ENCODE assay signal across 17 cellular contexts in the genomic region with DNA sequence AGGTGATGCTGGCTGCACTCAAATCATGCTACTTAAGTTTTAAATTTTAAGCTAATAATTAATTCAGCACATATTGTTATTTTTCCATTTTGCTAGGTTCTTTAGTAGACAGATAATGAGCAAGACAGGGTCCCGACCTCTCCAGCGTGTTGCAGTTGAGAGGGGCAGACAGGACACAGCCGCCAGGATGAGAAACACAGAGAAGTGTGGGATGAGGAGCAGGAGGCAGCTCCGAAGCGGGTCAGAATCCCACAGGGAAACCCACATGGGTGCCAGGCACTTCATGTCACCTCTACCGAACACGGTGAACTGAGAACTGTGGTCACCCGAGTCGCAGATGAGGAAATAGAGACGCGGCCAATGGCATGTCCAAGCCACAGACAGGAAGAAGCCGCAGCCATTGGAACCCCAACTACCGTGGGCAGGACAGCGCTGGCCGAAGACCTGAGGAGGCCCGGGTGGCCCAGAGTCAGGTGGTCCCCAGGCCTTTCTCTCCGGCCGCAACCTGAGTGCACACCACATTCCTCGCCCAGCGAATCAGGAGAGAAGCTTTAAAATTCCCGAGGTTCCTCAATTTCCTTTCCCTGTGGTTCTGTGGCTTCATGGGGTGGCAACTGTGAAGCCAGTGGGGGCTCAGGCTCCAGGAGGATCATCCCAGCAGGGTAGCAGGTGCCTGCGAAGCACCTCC.
DNase-seq lines count a peak whose midpoint lies in the region; ATAC-seq and TF ChIP-seq lines count a peak whose summit lies in the region.
"Had no signal": no experiment of that assay in that cellular context is flagged by ENCODE, and none has a peak within 500 bp of the region (broad histone marks: within the 10 kb centered on the region; RNA-seq: fewer than 3 reads in every experiment).

No MANE protein-coding gene starts in this region.

- TF ChIP-seq RAD21 in neural cell (conservative IDR thresholded peaks at IDR 0.05) = no peak

- H3K9me3 ChIP-seq in neural cell (ENCODE audit: low read length) (no peaks in the 10 kb centered on the region), suprapubic skin (no peaks in the 10 kb centered on the region)
- H3K9me3 ChIP-seq: HAP-1 had no signal

- POLR2A ChIA-PET in activated naive CD8-positive, alpha-beta T cell treated with anti-CD3 and anti-CD28 coated beads, Interleukin-2, amount 10 ng/mL, durations not matched to agents 7 days and 5 days (lab: Charles Lee) = no interaction called here

- peak; percentile 4 for DNase-seq in activated naive CD8-positive, alpha-beta T cell treated with anti-CD3 and anti-CD28 coated beads, Interleukin-2, amount 10 ng/mL, durations not matched to agents 7 days and 5 days
- no peak for DNase-seq in activated naive CD8-positive, alpha-beta T cell treated with anti-CD3 and anti-CD28 coated beads for 36 hours
- DNase-seq in chondrocyte (ENCODE audit: low spot score) = peak; percentile 72
- DNase-seq in suprapubic skin (ENCODE audit: low spot score in 2 of 2) = peak; percentile 53 to 68
- DNase-seq in SW 1271 (lab: John Stamatoyannopoulos, UW) = no peak
- DNase-seq in GM10266 (ENCODE audit: extremely low spot score) = no peak
- DNase-seq: C1 segment of cervical spinal cord, DND-41, GDM1, IMR-90, Karpas-422, NCI-H187 treated with DMSO at 0.1 percent for 48 hours, NCI-H446, NCI-H69 had no signal

- ATAC-seq in activated naive CD8-positive, alpha-beta T cell treated with anti-CD3 and anti-CD28 coated beads, Interleukin-2, amount 10 ng/mL, durations not matched to agents 7 days and 5 days (ENCODE audit: low read depth) = no peak
- no peak for ATAC-seq in HG03159 (IDR thresholded peaks at IDR 0.05; ENCODE audit: unreplicated experiment)

- no peak overlapping the region for H2AFZ ChIP-seq in neural cell (ENCODE audit: low read depth, low read length)

- no peaks in the 10 kb centered on the region for H3K79me2 ChIP-seq in neural cell (replicated peaks; ENCODE audit: insufficient read depth, low read length)

- H3K4me3 ChIP-seq in neural cell (ENCODE audit: low read length) = no peak overlapping the region
- H3K4me3 ChIP-seq in suprapubic skin = no peak overlapping the region
- H3K4me3 ChIP-seq: HAP-1 had no signal

- peaks cover 2% of the 10 kb centered on the region for H3K9me3 Mint-ChIP-seq in activated naive CD8-positive, alpha-beta T cell treated with anti-CD3 and anti-CD28 coated beads, Interleukin-2, amount 10 ng/mL, durations not matched to agents 7 days and 5 days
- no peaks in the 10 kb centered on the region for H3K9me3 Mint-ChIP-seq in activated naive CD8-positive, alpha-beta T cell treated with anti-CD3 and anti-CD28 coated beads for 36 hours
- no peaks in the 10 kb centered on the region for H3K9me3 Mint-ChIP-seq in chondrocyte (ENCODE audit: low read depth)

- H3K36me3 Mint-ChIP-seq in activated naive CD8-positive, alpha-beta T cell treated with anti-CD3 and anti-CD28 coated beads, Interleukin-2, amount 10 ng/mL, durations not matched to agents 7 days and 5 days = peaks cover 20% of the 10 kb centered on the region
- no peaks in the 10 kb centered on the region for H3K36me3 Mint-ChIP-seq in activated naive CD8-positive, alpha-beta T cell treated with anti-CD3 and anti-CD28 coated beads for 36 hours
- H3K36me3 Mint-ChIP-seq in chondrocyte (ENCODE audit: low read depth) = no peaks in the 10 kb centered on the region

- no peak overlapping the region for H3K27ac Mint-ChIP-seq in activated naive CD8-positive, alpha-beta T cell treated with anti-CD3 and anti-CD28 coated beads, Interleukin-2, amount 10 ng/mL, durations not matched to agents 7 days and 5 days
- H3K27ac Mint-ChIP-seq in activated naive CD8-positive, alpha-beta T cell treated with anti-CD3 and anti-CD28 coated beads for 36 hours = no peak overlapping the region
- H3K27ac Mint-ChIP-seq in chondrocyte (ENCODE audit: unreplicated experiment) = no peak overlapping the region

- H3K4me2 ChIP-seq in neural cell (ENCODE audit: low read length) = no peak overlapping the region

- no peaks in the 10 kb centered on the region for H4K20me1 ChIP-seq in neural cell (ENCODE audit: insufficient read depth)

- peak overlapping the region; percentile 53 for H3K27ac ChIP-seq in neural cell (ENCODE audit: low read length)
- H3K27ac ChIP-seq in suprapubic skin = no peak overlapping the region

- H3K36me3 ChIP-seq in neural cell (ENCODE audit: insufficient read depth, low read length) (peaks cover 17% of the 10 kb centered on the region), suprapubic skin (peaks cover 9% of the 10 kb centered on the region)
- H3K36me3 ChIP-seq: HAP-1 had no signal

- H3K4me3 Mint-ChIP-seq in activated naive CD8-positive, alpha-beta T cell treated with anti-CD3 and anti-CD28 coated beads, Interleukin-2, amount 10 ng/mL, durations not matched to agents 7 days and 5 days = no peak overlapping the region
- no peak overlapping the region for H3K4me3 Mint-ChIP-seq in activated naive CD8-positive, alpha-beta T cell treated with anti-CD3 and anti-CD28 coated beads for 36 hours
- no peak overlapping the region for H3K4me3 Mint-ChIP-seq in chondrocyte (ENCODE audit: unreplicated experiment)

- no peaks in the 10 kb centered on the region for H3K27me3 Mint-ChIP-seq in activated naive CD8-positive, alpha-beta T cell treated with anti-CD3 and anti-CD28 coated beads, Interleukin-2, amount 10 ng/mL, durations not matched to agents 7 days and 5 days
- no peaks in the 10 kb centered on the region for H3K27me3 Mint-ChIP-seq in activated naive CD8-positive, alpha-beta T cell treated with anti-CD3 and anti-CD28 coated beads for 36 hours
- H3K27me3 Mint-ChIP-seq in chondrocyte (ENCODE audit: low read depth) = peaks cover 2% of the 10 kb centered on the region

- TF ChIP-seq EP300 in neural cell (conservative IDR thresholded peaks at IDR 0.05; ENCODE audit: poor library complexity, severe bottlenecking) = no peak
- no peak for TF ChIP-seq EP300 in suprapubic skin (IDR thresholded peaks at IDR 0.05)

- H3F3A ChIP-seq in neural cell (ENCODE audit: insufficient read depth, low read length, poor library complexity, severe bottlenecking) = peaks cover 3% of the 10 kb centered on the region

- H3K9ac ChIP-seq in neural cell (ENCODE audit: low read length) = no peak overlapping the region

- TF ChIP-seq CTCF in chondrocyte (IDR thresholded peaks at IDR 0.05) (no peak), neural cell (IDR thresholded peaks at IDR 0.05; ENCODE audit: poor library complexity, severe bottlenecking) (no peak), suprapubic skin (IDR thresholded peaks at IDR 0.05) (no peak), GM10266 (IDR thresholded peaks at IDR 0.05; ENCODE audit: control insufficient read depth, insufficient read depth, low read depth, missing control alignments) (no peak)

- no peaks in the 10 kb centered on the region for H3K27me3 ChIP-seq in neural cell (ENCODE audit: insufficient read depth, low read depth, low read length)
- H3K27me3 ChIP-seq in suprapubic skin = no peaks in the 10 kb centered on the region

- H3K4me1 ChIP-seq in suprapubic skin = no peaks in the 10 kb centered on the region
- H3K4me1 ChIP-seq: HAP-1 had no signal

- no peaks in the 10 kb centered on the region for H3K9me2 ChIP-seq in neural cell (ENCODE audit: insufficient read depth, low read length)

- 93% methylated on average over 22 of the region's 22 CpGs for WGBS in suprapubic skin

- TF ChIP-seq POLR2A in suprapubic skin (IDR thresholded peaks at IDR 0.05) = no peak

- H3K4me1 Mint-ChIP-seq in activated naive CD8-positive, alpha-beta T cell treated with anti-CD3 and anti-CD28 coated beads, Interleukin-2, amount 10 ng/mL, durations not matched to agents 7 days and 5 days = peaks cover 2% of the 10 kb centered on the region
- H3K4me1 Mint-ChIP-seq in activated naive CD8-positive, alpha-beta T cell treated with anti-CD3 and anti-CD28 coated beads for 36 hours = no peaks in the 10 kb centered on the region
- H3K4me1 Mint-ChIP-seq in chondrocyte (ENCODE audit: low read depth) = no peaks in the 10 kb centered on the region

TF ChIP-seq in neural cell, 6 proteins besides CTCF, POLR2A, EP300 and RAD21:
- no peak for TF ChIP-seq MXI1 (conservative IDR thresholded peaks at IDR 0.05; ENCODE audit: poor library complexity, severe bottlenecking)
- TF ChIP-seq TAF1 (IDR thresholded peaks at IDR 0.05; ENCODE audit: low read depth) = no peak
- TF ChIP-seq SMC3 (conservative IDR thresholded peaks at IDR 0.05; ENCODE audit: poor library complexity) = no peak
- no peak for TF ChIP-seq POLR2AphosphoS5 (IDR thresholded peaks at IDR 0.05)
- TF ChIP-seq, protein P1, sequence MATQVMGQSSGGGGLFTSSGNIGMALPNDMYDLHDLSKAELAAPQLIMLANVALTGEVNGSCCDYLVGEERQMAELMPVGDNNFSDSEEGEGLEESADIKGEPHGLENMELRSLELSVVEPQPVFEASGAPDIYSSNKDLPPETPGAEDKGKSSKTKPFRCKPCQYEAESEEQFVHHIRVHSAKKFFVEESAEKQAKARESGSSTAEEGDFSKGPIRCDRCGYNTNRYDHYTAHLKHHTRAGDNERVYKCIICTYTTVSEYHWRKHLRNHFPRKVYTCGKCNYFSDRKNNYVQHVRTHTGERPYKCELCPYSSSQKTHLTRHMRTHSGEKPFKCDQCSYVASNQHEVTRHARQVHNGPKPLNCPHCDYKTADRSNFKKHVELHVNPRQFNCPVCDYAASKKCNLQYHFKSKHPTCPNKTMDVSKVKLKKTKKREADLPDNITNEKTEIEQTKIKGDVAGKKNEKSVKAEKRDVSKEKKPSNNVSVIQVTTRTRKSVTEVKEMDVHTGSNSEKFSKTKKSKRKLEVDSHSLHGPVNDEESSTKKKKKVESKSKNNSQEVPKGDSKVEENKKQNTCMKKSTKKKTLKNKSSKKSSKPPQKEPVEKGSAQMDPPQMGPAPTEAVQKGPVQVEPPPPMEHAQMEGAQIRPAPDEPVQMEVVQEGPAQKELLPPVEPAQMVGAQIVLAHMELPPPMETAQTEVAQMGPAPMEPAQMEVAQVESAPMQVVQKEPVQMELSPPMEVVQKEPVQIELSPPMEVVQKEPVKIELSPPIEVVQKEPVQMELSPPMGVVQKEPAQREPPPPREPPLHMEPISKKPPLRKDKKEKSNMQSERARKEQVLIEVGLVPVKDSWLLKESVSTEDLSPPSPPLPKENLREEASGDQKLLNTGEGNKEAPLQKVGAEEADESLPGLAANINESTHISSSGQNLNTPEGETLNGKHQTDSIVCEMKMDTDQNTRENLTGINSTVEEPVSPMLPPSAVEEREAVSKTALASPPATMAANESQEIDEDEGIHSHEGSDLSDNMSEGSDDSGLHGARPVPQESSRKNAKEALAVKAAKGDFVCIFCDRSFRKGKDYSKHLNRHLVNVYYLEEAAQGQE (IDR thresholded peaks at IDR 0.05; ENCODE audit: borderline replicate concordance) = no peak
- TF ChIP-seq EZH2 (IDR thresholded peaks at IDR 0.05; ENCODE audit: borderline replicate concordance, insufficient read depth, low read length, poor library complexity, severe bottlenecking) = no peak

Comparison
In these comparisons a context has a peak if more than half of its experiments do, and no peak if none do; other contexts are left out.
1. DNase-seq: peak in activated naive CD8-positive, alpha-beta T cell treated with anti-CD3 and anti-CD28 coated beads, Interleukin-2, amount 10 ng/mL, durations not matched to agents 7 days and 5 days (single experiment), chondrocyte (single experiment) and suprapubic skin (2 of 2); none in activated naive CD8-positive, alpha-beta T cell treated with anti-CD3 and anti-CD28 coated beads for 36 hours (single experiment), SW 1271 (0 of 2) and GM10266 (single experiment).